ENCODE assay signal across 18 cellular contexts in genomic region chr4:3417448-3417847, GRCh38. TPM values are rescaled to one million over a fixed set of nuclear protein-coding genes. Genes with fewer than 3 reads are reported as not detected.
"Had no signal": no experiment of that assay in that cellular context is flagged by ENCODE, and none has a peak within 500 bp of the region (broad histone marks: within the 10 kb centered on the region; RNA-seq: fewer than 3 reads in every experiment).

No MANE protein-coding gene starts in this region.

- H3K9me3 ChIP-seq: gastroesophageal sphincter, stomach, thyroid gland, vagina had no signal

- H3K27me3 ChIP-seq: gastroesophageal sphincter, stomach, thyroid gland, vagina had no signal

- H3K27ac ChIP-seq: coronary artery, gastroesophageal sphincter, skin epidermis, stomach, thyroid gland, vagina had no signal

- H3K4me3 ChIP-seq: coronary artery, gastroesophageal sphincter, skin epidermis, stomach, thyroid gland, vagina had no signal

- ATAC-seq: activated naive CD8-positive, alpha-beta T cell treated with anti-CD3 and anti-CD28 coated beads, Interleukin-2, amount 50 U/mL, for 24 hours; gastroesophageal sphincter; naive thymus-derived CD4-positive, alpha-beta T cell had no signal

- DNase-seq: activated CD4-positive, alpha-beta memory T cell treated with anti-CD3 and anti-CD28 coated beads for 36 hours; activated naive CD8-positive, alpha-beta T cell treated with anti-CD3 and anti-CD28 coated beads, Interleukin-2, amount 50 U/mL, for 24 hours; activated T-cell treated with anti-CD3 and anti-CD28 coated beads, Interleukin-2, amount 50 U/mL, for 48 hours; caudate nucleus; effector memory CD4-positive, alpha-beta T cell; kidney glomerular epithelial cell; naive thymus-derived CD4-positive, alpha-beta T cell; occipital lobe; stomach; SW 1271; thyroid gland had no signal

- H3K4me1 ChIP-seq: gastroesophageal sphincter, stomach, thyroid gland, vagina had no signal

RNA-seq across cellular contexts. Expression of gene HGFAC, which starts 24.3 kb away (rescaled TPM):
- total RNA-seq: activated CD4-positive, alpha-beta memory T cell treated with anti-CD3 and anti-CD28 coated beads for 36 hours; epithelial cell of proximal tubule; mononuclear cell; stomach; vagina had no signal
- polyA plus RNA-seq: naive thymus-derived CD4-positive, alpha-beta T cell had no signal

RNA-seq across cellular contexts. Expression of gene DOK7, which starts 45.7 kb away (rescaled TPM):
- total RNA-seq: activated CD4-positive, alpha-beta memory T cell treated with anti-CD3 and anti-CD28 coated beads for 36 hours; lung microvascular endothelial cell; naive thymus-derived CD4-positive, alpha-beta T cell; occipital lobe had no signal
- polyA plus RNA-seq: naive thymus-derived CD4-positive, alpha-beta T cell had no signal
